In genomic region chr13:85995788-85996418, GRCh38 we compare ENCODE assay signal across 24 cellular contexts.
DNase-seq lines count a peak whose midpoint lies in the region; TF ChIP-seq lines count a peak whose summit lies in the region.
"Had no signal": no experiment of that assay in that cellular context is flagged by ENCODE, and none has a peak within 500 bp of the region (broad histone marks: within the 10 kb centered on the region; RNA-seq: fewer than 3 reads in every experiment).

No MANE protein-coding gene starts in this region.

- TF ChIP-seq CTCF in progenitor cell of endocrine pancreas (IDR thresholded peaks at IDR 0.05; ENCODE audit: unreplicated experiment), result no peak
- TF ChIP-seq CTCF in GM13977 (IDR thresholded peaks at IDR 0.05; ENCODE audit: extremely low read depth, insufficient read depth, missing control alignments), result no peak

- H3K9me3 Mint-ChIP-seq in progenitor cell of endocrine pancreas (ENCODE audit: low read depth), result no peaks in the 10 kb centered on the region
- H3K9me3 Mint-ChIP-seq: activated naive CD8-positive, alpha-beta T cell treated with anti-CD3 and anti-CD28 coated beads, Interleukin-2, amount 10 ng/mL, durations not matched to agents 7 days and 5 days had no signal

- no peak overlapping the region for H3K4me3 Mint-ChIP-seq in progenitor cell of endocrine pancreas (ENCODE audit: low read depth)
- H3K4me3 Mint-ChIP-seq: activated naive CD8-positive, alpha-beta T cell treated with anti-CD3 and anti-CD28 coated beads, Interleukin-2, amount 10 ng/mL, durations not matched to agents 7 days and 5 days; CD4-positive, alpha-beta memory T cell; dendritic cell treated with granulocyte-macrophage colony-stimulating factor and Interleukin-4, amounts not matched to agents 40 ng/mL and 50 ng/mL, for 4 days; naive thymus-derived CD8-positive, alpha-beta T cell had no signal

- H3K27ac Mint-ChIP-seq in progenitor cell of endocrine pancreas, result peak overlapping the region; percentile 52
- H3K27ac Mint-ChIP-seq: activated naive CD8-positive, alpha-beta T cell treated with anti-CD3 and anti-CD28 coated beads, Interleukin-2, amount 10 ng/mL, durations not matched to agents 7 days and 5 days; CD4-positive, alpha-beta memory T cell; dendritic cell treated with granulocyte-macrophage colony-stimulating factor and Interleukin-4, amounts not matched to agents 40 ng/mL and 50 ng/mL, for 4 days had no signal

- peaks cover 9% of the 10 kb centered on the region for H3K4me1 Mint-ChIP-seq in progenitor cell of endocrine pancreas (ENCODE audit: low read depth)
- H3K4me1 Mint-ChIP-seq: activated naive CD8-positive, alpha-beta T cell treated with anti-CD3 and anti-CD28 coated beads, Interleukin-2, amount 10 ng/mL, durations not matched to agents 7 days and 5 days; CD4-positive, alpha-beta memory T cell; naive thymus-derived CD8-positive, alpha-beta T cell had no signal

- no peaks in the 10 kb centered on the region for H3K36me3 Mint-ChIP-seq in progenitor cell of endocrine pancreas (ENCODE audit: insufficient read depth)
- H3K36me3 Mint-ChIP-seq: activated naive CD8-positive, alpha-beta T cell treated with anti-CD3 and anti-CD28 coated beads, Interleukin-2, amount 10 ng/mL, durations not matched to agents 7 days and 5 days; CD4-positive, alpha-beta memory T cell; naive thymus-derived CD8-positive, alpha-beta T cell had no signal

- CTCF ChIA-PET in HEK293T (lab: Yijun Ruan, JAX), result no interaction called here

- POLR2A ChIA-PET in HEK293T (lab: Yijun Ruan, JAX), result no interaction called here

- in situ Hi-C loops in GM13977 (cut with MboI; ENCODE audit: low pct_unique_long_range_greater_than_20kb, low sequenced_read_pairs, unreplicated experiment), result no loop called here

- DNase-seq in HEK293T (ENCODE audit: extremely low spot score), result peak; percentile 11
- peak; percentile 46 for DNase-seq in NCI-H146 (lab: John Stamatoyannopoulos, UW)
- peak; percentile 61 to 64 for DNase-seq in SHP77 (lab: John Stamatoyannopoulos, UW)
- DNase-seq in progenitor cell of endocrine pancreas (ENCODE audit: low spot score, unreplicated experiment), result no peak
- DNase-seq in NCI-H526 (lab: John Stamatoyannopoulos, UW), result no peak
- no peak for DNase-seq in stimulated activated naive CD4-positive, alpha-beta T cell treated with Interleukin-2 at 50 U/mL for 16 hours (lab: John Stamatoyannopoulos, UW)
- DNase-seq in GM13977 (ENCODE audit: low spot score), result no peak
- DNase-seq: activated CD4-positive, alpha-beta T cell treated with anti-CD3 and anti-CD28 coated beads, Interleukin-2, amount 50 U/mL, for 4 hours; activated CD4-positive, CD25-positive, alpha-beta regulatory T cell; activated naive CD8-positive, alpha-beta T cell treated with anti-CD3 and anti-CD28 coated beads, Interleukin-2, amount 10 ng/mL, durations not matched to agents 7 days and 5 days; caudate nucleus; CD4-positive, alpha-beta memory T cell; HCEC 1CT; hypothalamus; Kasumi-1; left ventricle myocardium superior; midbrain; naive thymus-derived CD8-positive, alpha-beta T cell; ovary; right lobe of liver; stimulated activated CD4-positive, alpha-beta T cell treated with anti-CD3 and anti-CD28 coated beads, Interleukin-12 subunit alpha, Interleukin-12 subunit beta, amount 100 ng/mL, for 4 hours; stimulated activated naive CD8-positive, alpha-beta T cell treated with anti-CD3 and anti-CD28 coated beads, Interleukin-15, Interleukin-2, amounts not matched to agents 100 U/mL and 50 U/mL, for 24 hours; T-helper 9 cell had no signal

- no peaks in the 10 kb centered on the region for H3K27me3 Mint-ChIP-seq in progenitor cell of endocrine pancreas
- H3K27me3 Mint-ChIP-seq: activated naive CD8-positive, alpha-beta T cell treated with anti-CD3 and anti-CD28 coated beads, Interleukin-2, amount 10 ng/mL, durations not matched to agents 7 days and 5 days; CD4-positive, alpha-beta memory T cell; dendritic cell treated with granulocyte-macrophage colony-stimulating factor and Interleukin-4, amounts not matched to agents 40 ng/mL and 50 ng/mL, for 4 days; naive thymus-derived CD8-positive, alpha-beta T cell had no signal

TF ChIP-seq in HEK293T, 16 proteins besides CTCF, POLR2A, EP300 and RAD21:
- TF ChIP-seq NFRKB (IDR thresholded peaks at IDR 0.05), result no peak
- no peak for TF ChIP-seq CTBP1 (IDR thresholded peaks at IDR 0.05; ENCODE audit: borderline replicate concordance)
- no peak for TF ChIP-seq HDGF (IDR thresholded peaks at IDR 0.05; ENCODE audit: borderline replicate concordance)

Comparison
In these comparisons a context has a peak if more than half of its experiments do, and no peak if none do; other contexts are left out.
1. DNase-seq: peak in HEK293T (single experiment), NCI-H146 (single experiment) and SHP77 (2 of 2); none in progenitor cell of endocrine pancreas (single experiment), NCI-H526 (0 of 2), stimulated activated naive CD4-positive, alpha-beta T cell treated with Interleukin-2 at 50 U/mL for 16 hours (single experiment) and GM13977 (single experiment).